In genomic region chr1:185157599-185158469, GRCh38 we compare ENCODE assay signal across 7 cellular contexts. TPM values are rescaled to one million over a fixed set of nuclear protein-coding genes. Genes with fewer than 3 reads are reported as not detected.
A peak's percentile ranks its signal among the peaks of the same experiment; 100 is the strongest.
DNase-seq lines count a peak whose midpoint lies in the region; ATAC-seq, FAIRE-seq and TF ChIP-seq lines count a peak whose summit lies in the region.

No MANE protein-coding gene starts in this region.

- H4K20me1 ChIP-seq in K562 (replicated peaks; ENCODE audit: control insufficient read depth, insufficient read depth, low read length): no peaks in the 10 kb centered on the region
- H4K20me1 ChIP-seq in HepG2 (ENCODE audit: insufficient read depth, low read length): no peaks in the 10 kb centered on the region

- H3K4me1 ChIP-seq in K562 (replicated peaks in 1 of 2; ENCODE audit: control insufficient read depth in 2 of 2, insufficient read depth in 2 of 2, low read length in 2 of 2): peaks cover 10 to 15% of the 10 kb centered on the region in 2 experiments; a peak in 3 of 5 replicates
- H3K4me1 ChIP-seq in HepG2 (ENCODE audit: insufficient read depth, low read length): peaks cover 26% of the 10 kb centered on the region
- H3K4me1 ChIP-seq in thoracic aorta (ENCODE audit: control insufficient read depth in 1 of 2, low read depth in 2 of 2): peaks cover 27 to 33% of the 10 kb centered on the region in 2 donors

- no peaks in the 10 kb centered on the region for H3K9me1 ChIP-seq in K562 (ENCODE audit: control insufficient read depth, insufficient read depth, low read length)

- peaks cover 41% of the 10 kb centered on the region for H3K79me2 ChIP-seq in K562 (ENCODE audit: control insufficient read depth, insufficient read depth, low read length)
- H3K79me2 ChIP-seq in HepG2 (ENCODE audit: insufficient read depth, low read length): peaks cover 20% of the 10 kb centered on the region

- peak overlapping the region; percentile 92 for H3K4me3 ChIP-seq in NB4 (ENCODE audit: low read depth, low read length)
- H3K4me3 ChIP-seq in K562: peak overlapping the region; percentile 87
- H3K4me3 ChIP-seq in HepG2 (replicated peaks in 1 of 3; ENCODE audit: insufficient read depth in 1 of 3, low read depth in 2 of 3, low read length in 3 of 3): peak overlapping the region; percentile 90 to 93 (median 92)
- peak overlapping the region; percentile 95 for H3K4me3 ChIP-seq in thoracic aorta

- intact Hi-C loops in K562 (cut with micrococcal nuclease) (loop anchor here (5.0 kb wide), 1 partner anchor 401 kb away; no protein-coding TSS in a partner anchor), HepG2 (cut with micrococcal nuclease; ENCODE audit: unreplicated experiment) (loop anchor here (2.0 to 5.0 kb wide), 5 partner anchors 13 to 1217 kb away; partner anchors contain the start of genes EDEM3, IVNS1ABP, ODR4 and RNF2)

- no peak for TF ChIP-seq CTCF in NB4 (IDR thresholded peaks at IDR 0.05; ENCODE audit: low read depth, low read length)
- TF ChIP-seq CTCF in K562 (IDR thresholded peaks at IDR 0.05 in 2 of 3, conservative IDR thresholded peaks at IDR 0.05 in 1 of 3; ENCODE audit: insufficient read depth in 2 of 3, low read depth in 1 of 3, low read length in 3 of 3): no peak
- TF ChIP-seq CTCF in HepG2 (CRISPR knock-in tag; IDR thresholded peaks at IDR 0.05): no peak
- TF ChIP-seq CTCF in thoracic aorta (IDR thresholded peaks at IDR 0.05): no peak

- CTCF ChIA-PET in K562 (lab: Yijun Ruan, JAX; ENCODE audit: low intra/inter-chr PET ratio): interaction anchor here (0.8 kb wide), 1 partner anchor 176 kb away, joined by 3 read pairs; no protein-coding TSS in a partner anchor
- CTCF ChIA-PET in HepG2 (lab: Yijun Ruan, JAX; ENCODE audit: low intra/inter-chr PET ratio, low total read pairs): no interaction called here

- H3K4me2 ChIP-seq in K562 (ENCODE audit: insufficient read depth, low read length): peak overlapping the region; percentile 95
- peak overlapping the region; percentile 94 for H3K4me2 ChIP-seq in HepG2 (ENCODE audit: low read depth, low read length)

- under 1% methylated on average over 20 of the region's 20 CpGs for WGBS in K562 (ENCODE audit: insufficient coverage, low coverage, missing lambda C conversion rate)
- under 1% methylated on average over 20 of the region's 20 CpGs for WGBS in HepG2 (ENCODE audit: low lambda C conversion rate)

- H2AFZ ChIP-seq in K562 (ENCODE audit: low read depth, low read length): peak overlapping the region; percentile 92
- H2AFZ ChIP-seq in HepG2 (ENCODE audit: low read length): peak overlapping the region; percentile 94

- peak overlapping the region; percentile 80 for H3K27ac ChIP-seq in K562 (ENCODE audit: extremely low read depth, low read depth, low read length)
- H3K27ac ChIP-seq in HepG2 (ENCODE audit: extremely low read length, insufficient read depth, low read length): peak overlapping the region; percentile 91
- H3K27ac ChIP-seq in thoracic aorta: peak overlapping the region; percentile 81 to 99

- POLR2A ChIA-PET in K562 (lab: Yijun Ruan, JAX) (interaction anchor here (0.6 to 2.3 kb wide), 9 partner anchors 8 to 784 kb away, joined by 3 to 12 read pairs (median 4); no protein-coding TSS in a partner anchor), HepG2 (lab: Yijun Ruan, JAX) (interaction anchor here (1.0 to 2.5 kb wide), 5 partner anchors 12 to 1217 kb away, joined by 3 to 13 read pairs (median 7); partner anchors contain the start of genes IVNS1ABP, ODR4, RNF2 and TPR)

- H3K27me3 ChIP-seq in K562 (ENCODE audit: control insufficient read depth in 2 of 2, insufficient read depth in 2 of 2, low read length in 2 of 2) (no peaks in the 10 kb centered on the region), HepG2 (ENCODE audit: control insufficient read depth in 1 of 2, insufficient read depth in 2 of 2, low read length in 2 of 2) (no peaks in the 10 kb centered on the region; a peak in 1 of 5 replicates), thoracic aorta (replicated peaks; ENCODE audit: insufficient read depth) (no peaks in the 10 kb centered on the region)

- H3K36me3 ChIP-seq in K562 (ENCODE audit: control insufficient read depth, insufficient read depth, low read length) (no peaks in the 10 kb centered on the region), HepG2 (replicated peaks in 1 of 2; ENCODE audit: control insufficient read depth in 1 of 2, insufficient read depth in 2 of 2, low read length in 2 of 2) (0 out of 5 replicates have a peak, but pooled peaks cover 0 to 2% of the 10 kb centered on the region in 2 experiments), thoracic aorta (no peaks in the 10 kb centered on the region)

- TF ChIP-seq POLR2A in NB4 (IDR thresholded peaks at IDR 0.05; ENCODE audit: extremely low read depth, insufficient read length): no peak
- peak; percentile 3 for TF ChIP-seq POLR2A in K562 (conservative IDR thresholded peaks at IDR 0.05)
- 0 out of 4 replicates have a peak, but pooled peaks of 1 of the 2 experiments have one; percentile 31 for TF ChIP-seq POLR2A in HepG2 (IDR thresholded peaks at IDR 0.05; ENCODE audit: insufficient read depth in 1 of 2, low read depth in 2 of 2, low read length in 2 of 2)

- H3K9me3 ChIP-seq in K562 (replicated peaks; ENCODE audit: control insufficient read depth, insufficient read depth, low read depth, low read length): no peaks in the 10 kb centered on the region
- H3K9me3 ChIP-seq in HepG2 (ENCODE audit: low read length): no peaks in the 10 kb centered on the region
- H3K9me3 ChIP-seq in thoracic aorta: no peaks in the 10 kb centered on the region

- DNase-seq in GM03348 (ENCODE audit: low spot score): peak; percentile 7
- DNase-seq in NB4 (ENCODE audit: low read depth): peak; percentile 10
- peak in 1 of 4 experiments; percentile 30 for DNase-seq in K562 (ENCODE audit: extremely low read depth in 1 of 4, low spot score in 3 of 4)
- DNase-seq in HepG2 (ENCODE audit: low spot score): no peak
- DNase-seq in thoracic aorta (ENCODE audit: low spot score): no peak
- DNase-seq in GM19238 (ENCODE audit: insufficient read length, low spot score): no peak
- no peak for DNase-seq in NCI-H446 treated with DMSO at 0.1 percent for 48 hours (lab: John Stamatoyannopoulos, UW)

- TF ChIP-seq RAD21 in K562 (CRISPR knock-in tag; conservative IDR thresholded peaks at IDR 0.05 in 1 of 2, IDR thresholded peaks at IDR 0.05 in 1 of 2) (no peak), HepG2 (CRISPR knock-in tag; IDR thresholded peaks at IDR 0.05) (no peak)

- BruUV-seq in K562 (replicated peaks; lab: Mats Ljungman, UMichigan): TSS peak; percentile 75
- BruUV-seq in HepG2 (replicated peaks; lab: Mats Ljungman, UMichigan): TSS peak; percentile 70

- no peak for FAIRE-seq in K562 (lab: Jason Lieb, UNC)
- FAIRE-seq in HepG2 (lab: Jason Lieb, UNC): no peak

- TF ChIP-seq EP300 in K562 (IDR thresholded peaks at IDR 0.05; ENCODE audit: low read length) (no peak), HepG2 (IDR thresholded peaks at IDR 0.05; ENCODE audit: low read depth in 2 of 2, low read length in 2 of 2) (no peak), HepG2 (CRISPR knock-in tag; IDR thresholded peaks at IDR 0.05; ENCODE audit: borderline replicate concordance) (no peak)

- H3K9ac ChIP-seq in K562 (ENCODE audit: insufficient read depth in 1 of 2, low read depth in 2 of 2, low read length in 2 of 2): peak overlapping the region; percentile 89 to 92
- H3K9ac ChIP-seq in HepG2 (ENCODE audit: insufficient read depth, low read depth, low read length): peak overlapping the region; percentile 88

- ATAC-seq in K562: no peak
- no peak for ATAC-seq in HepG2
- ATAC-seq in thoracic aorta (ENCODE audit: insufficient number of reproducible peaks, low FRiP score, low read depth): no peak

- in situ Hi-C loops in K562 (cut with MboI): no loop called here
- in situ Hi-C loops in HepG2 (cut with HindIII; ENCODE audit: extremely low pct_ligation_motif_present, low pct_unique_long_range_greater_than_20kb): no loop called here

RNA-seq across cellular contexts. Expression of gene SWT1, which starts 0.9 kb away (rescaled TPM):
- 2.0 and 10.0 TPM in 2 replicates for total RNA-seq in K562 (2011; cell fraction: chromatin; rRNA removed; ENCODE audit: low replicate concordance)
- total RNA-seq in K562 (2011; cell fraction: nucleolus; rRNA removed): 0.92 and 1.3 TPM in 2 replicates
- total RNA-seq in K562 (2011; cell fraction: nucleoplasm; rRNA removed): 2.8 and 2.9 TPM in 2 replicates
- 1.5 and 1.6 TPM in 2 replicates for total RNA-seq in K562 (2014; rRNA removed)
- 3.1 and 3.9 TPM in 2 replicates for total RNA-seq in K562 (2014; rRNA removed; fragmentation: Illumina TruSeq; extraction: Trizol)
- total RNA-seq in K562 (2015; rRNA removed; fragmentation: Illumina TruSeq; extraction: Trizol): 2.7 and 2.9 TPM in 2 replicates
- total RNA-seq in K562 (2021): 2.2 TPM in 2 replicates
- polyA plus RNA-seq in K562 (2011; rRNA removed): 2.9 and 3.4 TPM in 2 replicates
- polyA plus RNA-seq in K562 (2011; cell fraction: cytosol; rRNA removed): 0.42 and 1.2 TPM in 2 replicates
- 2.0 and 2.6 TPM in 2 replicates for polyA plus RNA-seq in K562 (2011; cell fraction: nucleus; rRNA removed)
- polyA plus RNA-seq in K562 (2012): 1.9 and 2.5 TPM in 2 replicates
- 1.9 and 2.3 TPM in 2 replicates for polyA plus RNA-seq in K562 (2014; fragmentation: Illumina TruSeq; extraction: Trizol)
- polyA plus RNA-seq in K562 (2014; fragmentation: Nextera tagmentation; extraction: Ambion mirVana): 1 to 10 TPM; 1.5 to 2.3 TPM
- polyA plus RNA-seq in K562 (2014; rRNA removed): 1.6 and 2.0 TPM in 2 replicates
- 3.9 and 4.8 TPM in 2 replicates for polyA minus RNA-seq in K562 (2011; rRNA and poly(A)+ RNA removed)
- 1.5 and 2.1 TPM in 2 replicates for polyA minus RNA-seq in K562 (2011; cell fraction: cytosol; rRNA and poly(A)+ RNA removed)
- 1.9 and 3.9 TPM in 2 replicates for polyA minus RNA-seq in K562 (2011; cell fraction: nucleus; rRNA and poly(A)+ RNA removed)
- total RNA-seq in HepG2 (2016; rRNA removed; fragmentation: Illumina TruSeq; extraction: Trizol): 2.5 and 4.8 TPM in 2 replicates
- total RNA-seq in HepG2 (2016; cell fraction: cytosol; rRNA removed; fragmentation: Illumina TruSeq; extraction: Trizol; ENCODE audit: low read depth): 1.7 and 2.5 TPM in 2 replicates
- 2.7 and 4.0 TPM in 2 replicates for total RNA-seq in HepG2 (2016; cell fraction: insoluble cytoplasmic fraction; rRNA removed; fragmentation: Illumina TruSeq; extraction: Trizol)
- 2.0 and 2.7 TPM in 2 replicates for total RNA-seq in HepG2 (2016; cell fraction: membrane; rRNA removed; fragmentation: Illumina TruSeq; extraction: Trizol)
- total RNA-seq in HepG2 (2016; cell fraction: nucleus; rRNA removed; fragmentation: Illumina TruSeq; extraction: Trizol): 4.1 and 4.2 TPM in 2 replicates
- 1.7 TPM in 2 replicates for polyA plus RNA-seq in HepG2 (2011; rRNA removed)
- polyA plus RNA-seq in HepG2 (2011; cell fraction: cytosol; rRNA removed): 0.60 and 1.1 TPM in 2 replicates
- 1.4 and 1.5 TPM in 2 replicates for polyA plus RNA-seq in HepG2 (2011; cell fraction: nucleus; rRNA removed)
- polyA plus RNA-seq in HepG2 (2012): 2.1 and 2.2 TPM in 2 replicates
- 0.10 and 0.12 TPM in 2 replicates for polyA plus RNA-seq in HepG2 (2016; cell fraction: cytosol; fragmentation: Illumina TruSeq; extraction: Trizol; ENCODE audit: low read depth)
- polyA plus RNA-seq in HepG2 (2016; cell fraction: insoluble cytoplasmic fraction; fragmentation: Illumina TruSeq; extraction: Trizol; ENCODE audit: low read depth): 2.3 and 2.7 TPM in 2 replicates
- polyA plus RNA-seq in HepG2 (2016; cell fraction: membrane; fragmentation: Illumina TruSeq; extraction: Trizol; ENCODE audit: low read depth): 0.24 and 0.30 TPM in 2 replicates
- polyA plus RNA-seq in HepG2 (2016; cell fraction: nucleus; fragmentation: Illumina TruSeq; extraction: Trizol; ENCODE audit: insufficient read depth, low read depth): 2.1 TPM in 2 replicates
- polyA minus RNA-seq in HepG2 (2011; rRNA and poly(A)+ RNA removed; ENCODE audit: low replicate concordance): 0.40 and 0.62 TPM in 2 replicates
- 2.3 and 2.6 TPM in 2 replicates for polyA minus RNA-seq in HepG2 (2011; cell fraction: cytosol; rRNA and poly(A)+ RNA removed)
- polyA minus RNA-seq in HepG2 (2011; cell fraction: nucleus; rRNA and poly(A)+ RNA removed): 8.2 and 9.8 TPM in 2 replicates
- 1 to 10 TPM; 5.1 to 9.2 TPM for total RNA-seq in thoracic aorta

RNA-seq across cellular contexts. Expression of gene TRMT1L, which starts 1.1 kb away (rescaled TPM):
- 22.9 and 43.0 TPM in 2 replicates for total RNA-seq in K562 (2011; cell fraction: chromatin; rRNA removed; ENCODE audit: low replicate concordance)
- total RNA-seq in K562 (2011; cell fraction: nucleolus; rRNA removed): 6.6 and 7.0 TPM in 2 replicates
- total RNA-seq in K562 (2011; cell fraction: nucleoplasm; rRNA removed): 12.3 and 13.7 TPM in 2 replicates
- total RNA-seq in K562 (2014; rRNA removed) (22.1 and 29.3 TPM in 2 replicates), K562 (2014; rRNA removed; fragmentation: Illumina TruSeq; extraction: Trizol) (36.8 and 39.4 TPM in 2 replicates), K562 (2015; rRNA removed; fragmentation: Illumina TruSeq; extraction: Trizol) (35.3 and 42.2 TPM in 2 replicates), K562 (2021) (29.2 and 32.9 TPM in 2 replicates), HepG2 (2016; rRNA removed; fragmentation: Illumina TruSeq; extraction: Trizol) (17.9 and 25.4 TPM in 2 replicates), thoracic aorta (10 to 100 TPM in 1 of 2 donors, 1 to 10 TPM in 1; 5.4 to 18.7 TPM)
- polyA plus RNA-seq in K562 (2011; rRNA removed) (61.5 and 88.9 TPM in 2 replicates), K562 (2014; fragmentation: Illumina TruSeq; extraction: Trizol) (36.8 and 45.4 TPM in 2 replicates), K562 (2014; fragmentation: Nextera tagmentation; extraction: Ambion mirVana) (1 to 10 TPM; 6.4 to 7.9 TPM), K562 (2014; rRNA removed) (22.1 and 23.3 TPM in 2 replicates), HepG2 (2011; rRNA removed) (17.5 and 19.2 TPM in 2 replicates)
- 19.8 and 40.6 TPM in 2 replicates for polyA plus RNA-seq in K562 (2011; cell fraction: cytosol; rRNA removed)
- polyA plus RNA-seq in K562 (2011; cell fraction: nucleus; rRNA removed): 21.5 and 37.9 TPM in 2 replicates
- 19.5 and 20.8 TPM in 2 replicates for polyA plus RNA-seq in K562 (2012)
- polyA minus RNA-seq in K562 (2011; rRNA and poly(A)+ RNA removed): 145 and 148 TPM in 2 replicates
- 50.5 and 61.9 TPM in 2 replicates for polyA minus RNA-seq in K562 (2011; cell fraction: cytosol; rRNA and poly(A)+ RNA removed)
- 8.5 and 19.8 TPM in 2 replicates for polyA minus RNA-seq in K562 (2011; cell fraction: nucleus; rRNA and poly(A)+ RNA removed)
- 3.3 and 3.5 TPM in 2 replicates for total RNA-seq in HepG2 (2016; cell fraction: cytosol; rRNA removed; fragmentation: Illumina TruSeq; extraction: Trizol; ENCODE audit: low read depth)
- 16.3 and 22.0 TPM in 2 replicates for total RNA-seq in HepG2 (2016; cell fraction: insoluble cytoplasmic fraction; rRNA removed; fragmentation: Illumina TruSeq; extraction: Trizol)
- 4.8 and 5.1 TPM in 2 replicates for total RNA-seq in HepG2 (2016; cell fraction: membrane; rRNA removed; fragmentation: Illumina TruSeq; extraction: Trizol)
- total RNA-seq in HepG2 (2016; cell fraction: nucleus; rRNA removed; fragmentation: Illumina TruSeq; extraction: Trizol): 10.3 and 14.6 TPM in 2 replicates
- polyA plus RNA-seq in HepG2 (2011; cell fraction: cytosol; rRNA removed): 9.1 and 14.0 TPM in 2 replicates
- polyA plus RNA-seq in HepG2 (2011; cell fraction: nucleus; rRNA removed): 7.8 and 8.1 TPM in 2 replicates
- 7.0 and 10.8 TPM in 2 replicates for polyA plus RNA-seq in HepG2 (2012)
- 0.28 and 0.45 TPM in 2 replicates for polyA plus RNA-seq in HepG2 (2016; cell fraction: cytosol; fragmentation: Illumina TruSeq; extraction: Trizol; ENCODE audit: low read depth)
- polyA plus RNA-seq in HepG2 (2016; cell fraction: insoluble cytoplasmic fraction; fragmentation: Illumina TruSeq; extraction: Trizol; ENCODE audit: low read depth): 14.9 and 19.1 TPM in 2 replicates
- 1.2 and 1.4 TPM in 2 replicates for polyA plus RNA-seq in HepG2 (2016; cell fraction: membrane; fragmentation: Illumina TruSeq; extraction: Trizol; ENCODE audit: low read depth)
- polyA plus RNA-seq in HepG2 (2016; cell fraction: nucleus; fragmentation: Illumina TruSeq; extraction: Trizol; ENCODE audit: insufficient read depth, low read depth): 11.5 and 11.6 TPM in 2 replicates
- polyA minus RNA-seq in HepG2 (2011; rRNA and poly(A)+ RNA removed; ENCODE audit: low replicate concordance): 13.4 and 15.5 TPM in 2 replicates
- polyA minus RNA-seq in HepG2 (2011; cell fraction: cytosol; rRNA and poly(A)+ RNA removed): 19.4 and 24.1 TPM in 2 replicates
- polyA minus RNA-seq in HepG2 (2011; cell fraction: nucleus; rRNA and poly(A)+ RNA removed): 14.9 and 19.0 TPM in 2 replicates

Comparison
In these comparisons a context has a peak if more than half of its experiments do, and no peak if none do; other contexts are left out.
1. DNase-seq: peak in GM03348 (single experiment) and NB4 (single experiment); none in HepG2 (single experiment), thoracic aorta (single experiment), GM19238 (single experiment) and NCI-H446 treated with DMSO at 0.1 percent for 48 hours (single experiment).
2. Peak in every context shown above with its lines, with median percentiles within 50 percentile points of each other: H3K4me3 ChIP-seq and H3K27ac ChIP-seq.